Comparison of ENCODE assay signal across 8 cellular contexts in the genomic region with DNA sequence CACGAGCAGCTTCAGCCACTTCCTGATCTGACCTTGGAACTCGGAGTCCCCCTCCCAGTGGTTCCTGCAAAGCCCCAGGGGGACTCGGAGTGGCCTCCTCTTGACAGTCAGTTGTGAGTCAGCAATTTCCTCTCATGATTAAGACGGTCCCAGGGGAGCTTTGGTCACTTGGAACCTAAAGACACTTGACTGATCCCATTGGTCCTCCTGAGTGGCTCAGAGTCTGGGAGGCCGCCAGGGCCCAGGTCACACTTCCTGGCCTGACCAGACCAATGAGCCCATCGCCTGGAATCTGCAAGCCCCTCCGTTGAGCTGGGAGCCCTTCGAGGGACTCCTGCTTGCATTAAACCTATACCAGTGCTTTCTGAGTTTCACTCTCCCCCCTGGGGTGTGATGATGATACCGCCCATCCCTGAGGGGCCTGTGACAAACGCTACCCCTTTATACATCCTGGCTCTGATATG. TPM values are rescaled to one million over a fixed set of nuclear protein-coding genes. Genes with fewer than 3 reads are reported as not detected.
DNase-seq lines count a peak whose midpoint lies in the region; ATAC-seq lines count a peak whose summit lies in the region.

No MANE protein-coding gene starts in this region.

- H3K4ac ChIP-seq in trophoblast cell (ENCODE audit: low read depth, low read length) = no peak overlapping the region

- no peak overlapping the region for H3K18ac ChIP-seq in trophoblast cell (ENCODE audit: low read length)

- no peak overlapping the region for H4K12ac ChIP-seq in trophoblast cell (ENCODE audit: low read depth, low read length)

- no peak overlapping the region for H3K14ac ChIP-seq in trophoblast cell (ENCODE audit: low read length)

- no peaks in the 10 kb centered on the region for H3K9me3 ChIP-seq in SJSA1 (replicated peaks)
- H3K9me3 ChIP-seq in trophoblast cell (ENCODE audit: insufficient read depth, low read depth, low read length) = no peaks in the 10 kb centered on the region

- H3K4me2 ChIP-seq in trophoblast cell (ENCODE audit: low read length) = no peak overlapping the region

- no peaks in the 10 kb centered on the region for H3K79me1 ChIP-seq in trophoblast cell (ENCODE audit: low read length)

- H3K27me3 ChIP-seq in SJSA1 (replicated peaks) = peaks cover 43% of the 10 kb centered on the region
- peaks cover 14% of the 10 kb centered on the region for H3K27me3 ChIP-seq in trophoblast cell (ENCODE audit: insufficient read depth, low read length)

- H3K36me3 Mint-ChIP-seq in stimulated activated effector memory CD8-positive, alpha-beta T cell treated with anti-CD3 and anti-CD28 coated beads, Interleukin-12 subunit alpha, Interleukin-12 subunit beta, amount 100 ng/mL, for 72 hours = no peaks in the 10 kb centered on the region
- H3K36me3 Mint-ChIP-seq in T-helper 2 cell treated with Interferon-gamma antibody and Interleukin-4, amounts not matched to agents 5 μg/mL and 100 μg/mL, for 36 hours (ENCODE audit: low read depth) = no peaks in the 10 kb centered on the region

- no peaks in the 10 kb centered on the region for H3K4me1 Mint-ChIP-seq in stimulated activated effector memory CD8-positive, alpha-beta T cell treated with anti-CD3 and anti-CD28 coated beads, Interleukin-12 subunit alpha, Interleukin-12 subunit beta, amount 100 ng/mL, for 72 hours
- no peaks in the 10 kb centered on the region for H3K4me1 Mint-ChIP-seq in T-helper 2 cell treated with Interferon-gamma antibody and Interleukin-4, amounts not matched to agents 5 μg/mL and 100 μg/mL, for 36 hours (ENCODE audit: low read depth)

- no peaks in the 10 kb centered on the region for H3K9me3 Mint-ChIP-seq in stimulated activated effector memory CD8-positive, alpha-beta T cell treated with anti-CD3 and anti-CD28 coated beads, Interleukin-12 subunit alpha, Interleukin-12 subunit beta, amount 100 ng/mL, for 72 hours
- H3K9me3 Mint-ChIP-seq in T-helper 2 cell treated with Interferon-gamma antibody and Interleukin-4, amounts not matched to agents 5 μg/mL and 100 μg/mL, for 36 hours = no peaks in the 10 kb centered on the region

- H3K9ac ChIP-seq in trophoblast cell (ENCODE audit: low read length) = no peak overlapping the region

- H2AFZ ChIP-seq in trophoblast cell (ENCODE audit: insufficient read depth, low read length, poor library complexity) = no peak overlapping the region

- H3K79me2 ChIP-seq in trophoblast cell (ENCODE audit: control insufficient read depth, insufficient read depth, low read length, poor library complexity) = no peaks in the 10 kb centered on the region

- H3K4me3 Mint-ChIP-seq in stimulated activated effector memory CD8-positive, alpha-beta T cell treated with anti-CD3 and anti-CD28 coated beads, Interleukin-12 subunit alpha, Interleukin-12 subunit beta, amount 100 ng/mL, for 72 hours = no peak overlapping the region
- H3K4me3 Mint-ChIP-seq in T-helper 2 cell treated with Interferon-gamma antibody and Interleukin-4, amounts not matched to agents 5 μg/mL and 100 μg/mL, for 36 hours = no peak overlapping the region

- no peak overlapping the region for H2BK12ac ChIP-seq in trophoblast cell (ENCODE audit: low read length)

- H2BK5ac ChIP-seq in trophoblast cell (ENCODE audit: low read depth, low read length, poor library complexity) = no peak overlapping the region

- peaks cover 14% of the 10 kb centered on the region for H3K4me1 ChIP-seq in SJSA1 (replicated peaks)
- no peaks in the 10 kb centered on the region for H3K4me1 ChIP-seq in trophoblast cell (ENCODE audit: control insufficient read depth in 1 of 2, insufficient read depth in 2 of 2, low read length in 2 of 2)

- H3K27ac ChIP-seq in SJSA1 (no peak overlapping the region), trophoblast cell (ENCODE audit: low read depth, low read length) (no peak overlapping the region)

- H4K8ac ChIP-seq in trophoblast cell (ENCODE audit: low read depth, low read length) = no peak overlapping the region

- H3K4me3 ChIP-seq in SJSA1 (no peak overlapping the region), trophoblast cell (ENCODE audit: low read depth, low read length) (no peak overlapping the region)

- no peak overlapping the region for H4K91ac ChIP-seq in trophoblast cell (ENCODE audit: low read depth, low read length)

- H3K36me3 ChIP-seq in SJSA1 (no peaks in the 10 kb centered on the region), trophoblast cell (ENCODE audit: control insufficient read depth in 1 of 2, insufficient read depth in 2 of 2, low read length in 2 of 2) (no peaks in the 10 kb centered on the region)

- peaks cover 28% of the 10 kb centered on the region for H3K27me3 Mint-ChIP-seq in T-helper 2 cell treated with Interferon-gamma antibody and Interleukin-4, amounts not matched to agents 5 μg/mL and 100 μg/mL, for 36 hours (ENCODE audit: low read depth)

- H2BK120ac ChIP-seq in trophoblast cell (ENCODE audit: insufficient read depth, low read length, poor library complexity) = no peak overlapping the region

- H3K27ac Mint-ChIP-seq in stimulated activated effector memory CD8-positive, alpha-beta T cell treated with anti-CD3 and anti-CD28 coated beads, Interleukin-12 subunit alpha, Interleukin-12 subunit beta, amount 100 ng/mL, for 72 hours = no peak overlapping the region
- no peak overlapping the region for H3K27ac Mint-ChIP-seq in T-helper 2 cell treated with Interferon-gamma antibody and Interleukin-4, amounts not matched to agents 5 μg/mL and 100 μg/mL, for 36 hours

- no peak overlapping the region for H2AK5ac ChIP-seq in trophoblast cell (ENCODE audit: low read length)

- WGBS in trophoblast cell (ENCODE audit: extremely low coverage, insufficient coverage, insufficient read length) = no CpG with 5 or more reads among the region's 10 CpGs

- peak; percentile 78 for ATAC-seq in HG02759 (IDR thresholded peaks at IDR 0.05; ENCODE audit: unreplicated experiment)
- ATAC-seq in stimulated activated effector memory CD8-positive, alpha-beta T cell treated with anti-CD3 and anti-CD28 coated beads, Interleukin-12 subunit alpha, Interleukin-12 subunit beta, amount 100 ng/mL, for 72 hours = peak; percentile 6

- H3K23ac ChIP-seq in trophoblast cell (ENCODE audit: low read length) = no peak overlapping the region

- peak; percentile 61 for DNase-seq in NCI-H1436 (lab: John Stamatoyannopoulos, UW)
- no peak for DNase-seq in NCI-H1436 treated with DMSO at 0.1 percent for 48 hours (lab: John Stamatoyannopoulos, UW)
- DNase-seq in SJSA1 (ENCODE audit: low read depth in 1 of 2, low spot score in 2 of 2) = peak; percentile 61 to 81
- DNase-seq in stimulated activated effector memory CD8-positive, alpha-beta T cell treated with anti-CD3 and anti-CD28 coated beads, Interleukin-12 subunit alpha, Interleukin-12 subunit beta, amount 100 ng/mL, for 72 hours (ENCODE audit: low spot score in 2 of 2) = no peak
- DNase-seq in T-helper 2 cell treated with Interferon-gamma antibody and Interleukin-4, amounts not matched to agents 5 μg/mL and 100 μg/mL, for 36 hours (ENCODE audit: low spot score) = no peak
- DNase-seq in trophoblast cell = no peak
- DNase-seq in activated CD4-positive, alpha-beta T cell treated with anti-CD3 and anti-CD28 coated beads, Interleukin-2, amount 50 U/mL, for 4 hours = no peak

RNA-seq across cellular contexts. Expression of a gene that starts 29.1 kb away (rescaled TPM):
- total RNA-seq in SJSA1 (2014; rRNA removed; shearing (Covaris generic)) = 50.9 and 52.5 TPM in 2 replicates
- polyA plus RNA-seq in trophoblast cell (2013) = 18.3 and 18.4 TPM in 2 replicates

RNA-seq across cellular contexts. Expression of a gene that starts 45.9 kb away (rescaled TPM):
- not detected in 2 replicates for total RNA-seq in SJSA1 (2014; rRNA removed; shearing (Covaris generic))
- polyA plus RNA-seq in trophoblast cell (2013) = 0.55 and 0.62 TPM in 2 replicates

RNA-seq across cellular contexts. Expression of a gene that starts 46.1 kb away (rescaled TPM):
- not detected in 2 replicates for total RNA-seq in SJSA1 (2014; rRNA removed; shearing (Covaris generic))
- polyA plus RNA-seq in trophoblast cell (2013) = 0.11 TPM in 1 of 2 replicates, not detected in the other

Comparison
In these comparisons a context has a peak if more than half of its experiments do, and no peak if none do; other contexts are left out.
1. DNase-seq: peak in NCI-H1436 (single experiment) and SJSA1 (2 of 2); none in NCI-H1436 treated with DMSO at 0.1 percent for 48 hours (single experiment), stimulated activated effector memory CD8-positive, alpha-beta T cell treated with anti-CD3 and anti-CD28 coated beads, Interleukin-12 subunit alpha, Interleukin-12 subunit beta, amount 100 ng/mL, for 72 hours (0 of 2), T-helper 2 cell treated with Interferon-gamma antibody and Interleukin-4, amounts not matched to agents 5 μg/mL and 100 μg/mL, for 36 hours (single experiment), trophoblast cell (0 of 2) and activated CD4-positive, alpha-beta T cell treated with anti-CD3 and anti-CD28 coated beads, Interleukin-2, amount 50 U/mL, for 4 hours (0 of 2).